8 cellular contexts compared by ENCODE assay signal in the genomic region with DNA sequence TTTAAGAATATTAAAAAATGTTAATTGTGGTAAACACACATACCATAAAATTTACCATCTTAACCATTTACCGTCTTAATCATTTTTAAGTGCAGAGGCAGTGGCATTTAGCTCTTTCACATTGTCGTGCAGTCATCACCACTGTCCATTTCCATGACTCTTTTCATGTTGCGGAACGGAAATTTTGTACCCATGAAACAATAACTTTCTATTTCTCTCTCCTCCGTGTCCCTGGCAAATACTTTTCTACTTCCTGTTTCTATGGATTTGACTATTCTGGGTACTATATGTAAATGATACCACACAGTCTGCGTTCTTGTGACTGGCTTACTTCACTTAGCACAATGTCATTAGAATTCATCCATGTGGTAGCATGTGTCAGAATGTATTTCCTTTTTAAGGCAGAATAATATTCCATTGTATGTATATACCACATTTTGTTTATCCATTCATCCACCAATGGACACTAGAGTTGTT. TPM values are rescaled to one million over a fixed set of nuclear protein-coding genes. Genes with fewer than 3 reads are reported as not detected.
DNase-seq lines count a peak whose midpoint lies in the region; ATAC-seq and TF ChIP-seq lines count a peak whose summit lies in the region.

No MANE protein-coding gene starts in this region.

- H3K27me3 Mint-ChIP-seq in activated naive CD4-positive, alpha-beta T cell treated with anti-CD3 and anti-CD28 coated beads, Interleukin-2, amount 10 ng/mL, durations not matched to agents 7 days and 5 days: no peaks in the 10 kb centered on the region

- peak overlapping the region; percentile 82 for H3K27ac Mint-ChIP-seq in activated naive CD4-positive, alpha-beta T cell treated with anti-CD3 and anti-CD28 coated beads, Interleukin-2, amount 10 ng/mL, durations not matched to agents 7 days and 5 days

- intact Hi-C loops in stomach (cut with DNase I; ENCODE audit: low total_unique reads) (no loop called here), tibial artery (cut with DNase I; ENCODE audit: low total_unique reads) (no loop called here), dorsolateral prefrontal cortex (cut with DNase I) (no loop called here)

- H3K4me1 Mint-ChIP-seq in activated naive CD4-positive, alpha-beta T cell treated with anti-CD3 and anti-CD28 coated beads, Interleukin-2, amount 10 ng/mL, durations not matched to agents 7 days and 5 days: peaks cover 80% of the 10 kb centered on the region

- H3K4me1 ChIP-seq in stomach: peaks cover 24 to 67% (median 50%) of the 10 kb centered on the region in 4 donors
- H3K4me1 ChIP-seq in tibial artery: peaks cover 0 to 58% (median 42%) of the 10 kb centered on the region in 4 donors

- no peaks in the 10 kb centered on the region for H3K9me3 Mint-ChIP-seq in activated naive CD4-positive, alpha-beta T cell treated with anti-CD3 and anti-CD28 coated beads, Interleukin-2, amount 10 ng/mL, durations not matched to agents 7 days and 5 days

- H3K36me3 ChIP-seq in stomach (no peaks in the 10 kb centered on the region), tibial artery (no peaks in the 10 kb centered on the region)

- TF ChIP-seq EP300 in stomach (IDR thresholded peaks at IDR 0.05): no peak

- WGBS in stomach, 5 donors: 65 to 85% (median 85%) methylated on average over 6 of the region's 6 CpGs

- DNase-seq in activated T-cell treated with anti-CD3 and anti-CD28 coated beads for 24 hours (ENCODE audit: low read depth): peak; percentile 51
- DNase-seq in activated T-cell treated with anti-CD3 and anti-CD28 coated beads, Interleukin-2, amount 50 U/mL, for 1 hour: no peak
- peak; percentile 44 for DNase-seq in activated naive CD4-positive, alpha-beta T cell treated with anti-CD3 and anti-CD28 coated beads, Interleukin-2, amount 10 ng/mL, durations not matched to agents 7 days and 5 days
- DNase-seq in stomach: no peak
- DNase-seq in NCI-H187 (lab: John Stamatoyannopoulos, UW): no peak
- DNase-seq in tibial artery: no peak
- no peak for DNase-seq in dorsolateral prefrontal cortex

- no peak for TF ChIP-seq POLR2A in stomach (IDR thresholded peaks at IDR 0.05)

- CTCF ChIA-PET in activated naive CD4-positive, alpha-beta T cell treated with anti-CD3 and anti-CD28 coated beads, Interleukin-2, amount 10 ng/mL, durations not matched to agents 7 days and 5 days (lab: Charles Lee): no interaction called here

- peak overlapping the region; percentile 27 for H3K4me3 Mint-ChIP-seq in activated naive CD4-positive, alpha-beta T cell treated with anti-CD3 and anti-CD28 coated beads, Interleukin-2, amount 10 ng/mL, durations not matched to agents 7 days and 5 days

- no peaks in the 10 kb centered on the region for H3K9me3 ChIP-seq in stomach
- no peaks in the 10 kb centered on the region for H3K9me3 ChIP-seq in tibial artery

- TF ChIP-seq CTCF in stomach (IDR thresholded peaks at IDR 0.05) (no peak), tibial artery (IDR thresholded peaks at IDR 0.05) (no peak), dorsolateral prefrontal cortex (IDR thresholded peaks at IDR 0.05 in 54 of 56, conservative IDR thresholded peaks at IDR 0.05 in 2 of 56; ENCODE audit: low read depth in 1 of 56, partially characterized antibody in 56 of 56) (no peak)

- no peaks in the 10 kb centered on the region for H3K27me3 ChIP-seq in stomach
- no peaks in the 10 kb centered on the region for H3K27me3 ChIP-seq in tibial artery
- no peaks in the 10 kb centered on the region for H3K27me3 ChIP-seq in dorsolateral prefrontal cortex

- peak; percentile 59 for ATAC-seq in HG03439 (IDR thresholded peaks at IDR 0.05; ENCODE audit: unreplicated experiment)

- peak overlapping the region in 3 of 5 donors; percentile 17 to 64 (median 22) for H3K27ac ChIP-seq in stomach
- peak overlapping the region in 1 of 2 donors; percentile 33 for H3K27ac ChIP-seq in tibial artery
- H3K27ac ChIP-seq in dorsolateral prefrontal cortex: peak overlapping the region in 3 of 59 donors; percentile 10 to 52 (median 23)

- H3K4me3 ChIP-seq in stomach: no peak overlapping the region
- no peak overlapping the region for H3K4me3 ChIP-seq in tibial artery
- H3K4me3 ChIP-seq in dorsolateral prefrontal cortex: no peak overlapping the region

- H3K36me3 Mint-ChIP-seq in activated naive CD4-positive, alpha-beta T cell treated with anti-CD3 and anti-CD28 coated beads, Interleukin-2, amount 10 ng/mL, durations not matched to agents 7 days and 5 days: peaks cover 17% of the 10 kb centered on the region

RNA-seq across cellular contexts. Expression of a gene that starts 27.9 kb away (rescaled TPM):
- total RNA-seq in stomach: 100 to 1,000 TPM; 122 to 395 (median 207) TPM
- 10 to 100 TPM; 33.1 to 42.5 (median 42.5) TPM for polyA plus RNA-seq in stomach
- 100 to 1,000 TPM in 2 of 120 experiments, 10 to 100 TPM in 118; 42.6 to 104 (median 65.3) TPM for total RNA-seq in dorsolateral prefrontal cortex

Comparison
In these comparisons a context has a peak if more than half of its experiments do, and no peak if none do; other contexts are left out.
1. DNase-seq: peak in activated T-cell treated with anti-CD3 and anti-CD28 coated beads for 24 hours (single experiment) and activated naive CD4-positive, alpha-beta T cell treated with anti-CD3 and anti-CD28 coated beads, Interleukin-2, amount 10 ng/mL, durations not matched to agents 7 days and 5 days (single experiment); none in activated T-cell treated with anti-CD3 and anti-CD28 coated beads, Interleukin-2, amount 50 U/mL, for 1 hour (single experiment), stomach (single experiment), NCI-H187 (0 of 2), tibial artery (0 of 2) and dorsolateral prefrontal cortex (0 of 10).